Comparison of ENCODE assay signal across 20 cellular contexts in genomic region chrX:97021680-97022079, GRCh38.
DNase-seq lines count a peak whose midpoint lies in the region; ATAC-seq and TF ChIP-seq lines count a peak whose summit lies in the region.
"Had no signal": no experiment of that assay in that cellular context is flagged by ENCODE, and none has a peak within 500 bp of the region (broad histone marks: within the 10 kb centered on the region; RNA-seq: fewer than 3 reads in every experiment).

No MANE protein-coding gene starts in this region.

- TF ChIP-seq RAD21 in SK-N-SH (IDR thresholded peaks at IDR 0.05; ENCODE audit: low read length): no peak

- H3F3A ChIP-seq in SK-N-SH (replicated peaks; ENCODE audit: insufficient read depth): no peaks in the 10 kb centered on the region
- H3F3A ChIP-seq in MM.1S (ENCODE audit: insufficient read depth, low read length): no peaks in the 10 kb centered on the region

- no peak overlapping the region; the same call in 1 of the 2 replicates for H3K4me2 ChIP-seq in SK-N-SH
- no peak overlapping the region for H3K4me2 ChIP-seq in MM.1S (ENCODE audit: low read depth, low read length)

- H3K9ac ChIP-seq in SK-N-SH: no peak overlapping the region
- no peak overlapping the region for H3K9ac ChIP-seq in MM.1S (ENCODE audit: low read length)

- no peaks in the 10 kb centered on the region for H3K27me3 Mint-ChIP-seq in HFFc6 (ENCODE audit: insufficient read depth)
- H3K27me3 Mint-ChIP-seq: activated naive CD8-positive, alpha-beta T cell treated with anti-CD3 and anti-CD28 coated beads, Interleukin-2, amount 10 ng/mL, durations not matched to agents 7 days and 5 days; activated T-helper 17 cell treated with anti-CD3 and anti-CD28 coated beads, Interleukin-2, amount 50 U/mL, for 72 hours had no signal

- no peaks in the 10 kb centered on the region for H3K36me3 Mint-ChIP-seq in HFFc6 (ENCODE audit: low read depth)
- H3K36me3 Mint-ChIP-seq: activated naive CD8-positive, alpha-beta T cell treated with anti-CD3 and anti-CD28 coated beads, Interleukin-2, amount 10 ng/mL, durations not matched to agents 7 days and 5 days had no signal

- no peaks in the 10 kb centered on the region for H3K9me3 ChIP-seq in SK-N-SH
- no peaks in the 10 kb centered on the region for H3K9me3 ChIP-seq in MG63
- H3K9me3 ChIP-seq in MM.1S (replicated peaks; ENCODE audit: insufficient read depth, low read length): no peaks in the 10 kb centered on the region
- H3K9me3 ChIP-seq: psoas muscle, SJSA1, testis had no signal

- no peaks in the 10 kb centered on the region for H3K27me3 ChIP-seq in SK-N-SH (ENCODE audit: insufficient read depth)
- H3K27me3 ChIP-seq in MG63: no peaks in the 10 kb centered on the region
- H3K27me3 ChIP-seq in MM.1S (replicated peaks; ENCODE audit: insufficient read depth, low read length): no peaks in the 10 kb centered on the region
- H3K27me3 ChIP-seq: SJSA1, testis had no signal

- H3K27ac Mint-ChIP-seq in HFFc6: peak overlapping the region; percentile 64
- H3K27ac Mint-ChIP-seq: activated naive CD8-positive, alpha-beta T cell treated with anti-CD3 and anti-CD28 coated beads, Interleukin-2, amount 10 ng/mL, durations not matched to agents 7 days and 5 days; activated T-helper 17 cell treated with anti-CD3 and anti-CD28 coated beads, Interleukin-2, amount 50 U/mL, for 72 hours; endodermal cell; mesothelial cell of epicardium had no signal

- peak overlapping the region; percentile 51; the same call in 1 of the 2 replicates for H3K4me3 Mint-ChIP-seq in HFFc6
- H3K4me3 Mint-ChIP-seq: activated naive CD8-positive, alpha-beta T cell treated with anti-CD3 and anti-CD28 coated beads, Interleukin-2, amount 10 ng/mL, durations not matched to agents 7 days and 5 days; activated T-helper 17 cell treated with anti-CD3 and anti-CD28 coated beads, Interleukin-2, amount 50 U/mL, for 72 hours; endodermal cell; mesothelial cell of epicardium had no signal

- TF ChIP-seq EP300 in SK-N-SH (IDR thresholded peaks at IDR 0.05; ENCODE audit: borderline replicate concordance in 1 of 2, low read depth in 1 of 2, low read length in 1 of 2): no peak

- H3K9me3 Mint-ChIP-seq in HFFc6: no peaks in the 10 kb centered on the region
- H3K9me3 Mint-ChIP-seq: activated naive CD8-positive, alpha-beta T cell treated with anti-CD3 and anti-CD28 coated beads, Interleukin-2, amount 10 ng/mL, durations not matched to agents 7 days and 5 days; activated T-helper 17 cell treated with anti-CD3 and anti-CD28 coated beads, Interleukin-2, amount 50 U/mL, for 72 hours had no signal

- H3K79me2 ChIP-seq in SK-N-SH (ENCODE audit: insufficient read depth) (no peaks in the 10 kb centered on the region), MM.1S (ENCODE audit: low read length) (no peaks in the 10 kb centered on the region)

- H3K9me2 ChIP-seq in SK-N-SH (no peaks in the 10 kb centered on the region), MM.1S (replicated peaks; ENCODE audit: insufficient read depth, low read length) (no peaks in the 10 kb centered on the region)

- H3K4me3 ChIP-seq in SK-N-SH (ENCODE audit: low read depth in 2 of 2, low read length in 1 of 2) (no peak overlapping the region), epithelial cell of esophagus (ENCODE audit: low read length) (no peak overlapping the region), skeletal muscle cell (ENCODE audit: low read depth, low read length) (no peak overlapping the region), MG63 (no peak overlapping the region), MM.1S (ENCODE audit: low read length) (no peak overlapping the region)
- H3K4me3 ChIP-seq: psoas muscle, SJSA1, testis had no signal

- no peak for ATAC-seq in HG03108 (IDR thresholded peaks at IDR 0.05; ENCODE audit: unreplicated experiment)
- ATAC-seq: activated T-helper 17 cell treated with anti-CD3 and anti-CD28 coated beads, Interleukin-2, amount 50 U/mL, for 72 hours; psoas muscle had no signal

- WGBS in SK-N-SH (ENCODE audit: low lambda C conversion rate): 18% methylated on average over 3 of the region's 3 CpGs

- H3K27ac ChIP-seq in SK-N-SH (ENCODE audit: low read depth in 2 of 2, low read length in 1 of 2): peak overlapping the region in 1 of 2 experiments; percentile 42; a peak in 1 of 4 replicates
- no peak overlapping the region for H3K27ac ChIP-seq in MM.1S (ENCODE audit: low read length)
- H3K27ac ChIP-seq: psoas muscle, SJSA1, testis had no signal

- TF ChIP-seq CTCF in HFFc6 (IDR thresholded peaks at IDR 0.05): no peak
- no peak for TF ChIP-seq CTCF in SK-N-SH (IDR thresholded peaks at IDR 0.05)
- no peak for TF ChIP-seq CTCF in epithelial cell of esophagus (IDR thresholded peaks at IDR 0.05; ENCODE audit: insufficient read depth, low read depth, low read length, missing control alignments)
- TF ChIP-seq CTCF in MM.1S (IDR thresholded peaks at IDR 0.05; ENCODE audit: low read length): no peak

- peaks cover 0 to 6% of the 10 kb centered on the region in 2 experiments; a peak in 1 of 4 replicates for H3K4me1 ChIP-seq in SK-N-SH (ENCODE audit: control insufficient read depth in 1 of 2, insufficient read depth in 2 of 2, low read depth in 1 of 2, low read length in 1 of 2)
- H3K4me1 ChIP-seq in MM.1S (ENCODE audit: low read length): no peaks in the 10 kb centered on the region
- H3K4me1 ChIP-seq: psoas muscle, SJSA1, testis had no signal

- POLR2A ChIA-PET in SK-N-SH (lab: Yijun Ruan, JAX): no interaction called here

- DNase-seq in HFFc6: peak; percentile 4
- no peak for DNase-seq in SK-N-SH
- peak; percentile 47 for DNase-seq in epithelial cell of esophagus (ENCODE audit: low read depth)
- DNase-seq in skeletal muscle cell (ENCODE audit: low read depth): peak; percentile 7
- DNase-seq in MG63: no peak
- no peak for DNase-seq in MM.1S
- DNase-seq: activated CD4-positive, CD25-positive, alpha-beta regulatory T cell treated with anti-CD3 and anti-CD28 coated beads, Interleukin-2, amount 50 U/mL, for 72 hours; activated naive CD8-positive, alpha-beta T cell treated with anti-CD3 and anti-CD28 coated beads, Interleukin-2, amount 10 ng/mL, durations not matched to agents 7 days and 5 days; central memory CD4-positive, alpha-beta T cell; endodermal cell; foreskin melanocyte; NCI-H2029; NCI-H69; psoas muscle; T-helper 9 cell; testis had no signal

- CTCF ChIA-PET in SK-N-SH (lab: Yijun Ruan, JAX): no interaction called here

- H2AFZ ChIP-seq in SK-N-SH (ENCODE audit: low read depth) (peak overlapping the region; percentile 13; the same call in 1 of the 2 replicates), MM.1S (ENCODE audit: low read length) (no peak overlapping the region)

- H3K36me3 ChIP-seq in SK-N-SH (replicated peaks in 1 of 2; ENCODE audit: control insufficient read depth in 1 of 2, insufficient read depth in 2 of 2, low read length in 1 of 2) (no peaks in the 10 kb centered on the region), MG63 (no peaks in the 10 kb centered on the region), MM.1S (replicated peaks; ENCODE audit: insufficient read depth, low read length) (no peaks in the 10 kb centered on the region)
- H3K36me3 ChIP-seq: SJSA1 had no signal

- H4K20me1 ChIP-seq in SK-N-SH (ENCODE audit: insufficient read depth) (no peaks in the 10 kb centered on the region), MM.1S (ENCODE audit: insufficient read depth, low read length) (no peaks in the 10 kb centered on the region)

- H3K4me1 Mint-ChIP-seq in HFFc6 (ENCODE audit: low read depth): peaks cover 7% of the 10 kb centered on the region; the same call in 1 of the 2 replicates
- H3K4me1 Mint-ChIP-seq: activated naive CD8-positive, alpha-beta T cell treated with anti-CD3 and anti-CD28 coated beads, Interleukin-2, amount 10 ng/mL, durations not matched to agents 7 days and 5 days; activated T-helper 17 cell treated with anti-CD3 and anti-CD28 coated beads, Interleukin-2, amount 50 U/mL, for 72 hours had no signal

TF ChIP-seq in SK-N-SH, 30 proteins besides CTCF, POLR2A, EP300 and RAD21:
- TF ChIP-seq JUND (IDR thresholded peaks at IDR 0.05) (0 out of 2 replicates have a peak, but pooled peaks have one; percentile 12), FOXM1 (IDR thresholded peaks at IDR 0.05; ENCODE audit: low read depth) (no peak)

Comparison
In these comparisons a context has a peak if more than half of its experiments do, and no peak if none do; other contexts are left out.
1. DNase-seq: peak in HFFc6 (single experiment), epithelial cell of esophagus (single experiment) and skeletal muscle cell (single experiment); none in SK-N-SH (single experiment), MG63 (single experiment) and MM.1S (single experiment).